ENCODE assay signal across 15 cellular contexts in the genomic region with DNA sequence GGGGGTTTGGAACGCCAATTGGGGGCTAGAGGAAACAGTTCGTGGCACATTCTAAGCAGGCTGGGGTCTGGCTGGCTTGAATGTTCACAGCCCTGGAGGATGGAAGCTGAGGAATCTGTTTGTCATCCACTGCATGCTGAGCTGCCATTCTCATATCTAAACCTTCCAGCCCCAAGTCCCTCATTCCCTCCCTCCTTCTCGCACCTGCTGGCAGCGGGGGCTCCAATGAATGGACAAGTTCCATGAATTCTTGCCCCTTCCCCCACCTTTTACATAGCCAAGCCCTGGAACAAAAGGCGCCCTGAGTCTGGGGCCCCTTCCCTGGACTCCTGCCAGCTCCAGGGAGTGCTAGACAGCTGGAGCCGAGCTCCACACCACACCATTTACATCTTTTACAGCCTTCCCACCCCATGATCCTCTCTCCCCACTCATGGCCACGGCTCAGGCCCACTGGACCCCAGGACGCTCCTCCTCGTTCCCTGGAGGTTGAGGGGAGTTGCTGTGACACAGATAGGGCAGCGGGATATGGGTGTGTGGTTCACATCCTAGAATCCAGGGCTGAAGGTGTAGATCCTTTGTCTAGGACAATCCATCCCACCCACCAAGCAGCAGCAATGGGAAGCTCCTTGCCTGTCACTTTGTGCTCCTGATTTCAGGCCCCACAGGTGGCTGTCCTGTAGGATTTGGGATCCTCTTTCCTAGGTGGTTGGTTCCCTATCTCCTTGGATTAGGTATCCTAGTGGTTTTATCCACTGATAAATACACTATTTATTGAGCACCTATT. TPM values are rescaled to one million over a fixed set of nuclear protein-coding genes. Genes with fewer than 3 reads are reported as not detected.
DNase-seq lines count a peak whose midpoint lies in the region; ATAC-seq, FAIRE-seq and TF ChIP-seq lines count a peak whose summit lies in the region.
"Had no signal": no experiment of that assay in that cellular context is flagged by ENCODE, and none has a peak within 500 bp of the region (broad histone marks: within the 10 kb centered on the region; RNA-seq: fewer than 3 reads in every experiment).

No MANE protein-coding gene starts in this region.

- H3K4me3 Mint-ChIP-seq in Caco-2 (ENCODE audit: unreplicated experiment) = no peak overlapping the region
- H3K4me3 Mint-ChIP-seq in T-helper 17 cell = peak overlapping the region; percentile 69

- H3K9ac ChIP-seq in HepG2 (ENCODE audit: insufficient read depth, low read depth, low read length) = no peak overlapping the region

- H3K27ac Mint-ChIP-seq in Caco-2 (ENCODE audit: unreplicated experiment) (peak overlapping the region; percentile 33), T-helper 17 cell (no peak overlapping the region)

- TF ChIP-seq POLR2A in HepG2 (IDR thresholded peaks at IDR 0.05; ENCODE audit: insufficient read depth in 1 of 2, low read depth in 2 of 2, low read length in 2 of 2) = no peak

- H3K36me3 Mint-ChIP-seq in Caco-2 (ENCODE audit: insufficient read depth, unreplicated experiment) (no peaks in the 10 kb centered on the region), T-helper 17 cell (ENCODE audit: low read depth) (no peaks in the 10 kb centered on the region)

- intact Hi-C loops in Caco-2 (cut with micrococcal nuclease; ENCODE audit: unreplicated experiment) (no loop called here), HepG2 (cut with micrococcal nuclease; ENCODE audit: unreplicated experiment) (no loop called here), psoas muscle (cut with DNase I) (no loop called here)

- peaks cover 8% of the 10 kb centered on the region for H3K4me1 ChIP-seq in Caco-2
- peaks cover 13% of the 10 kb centered on the region for H3K4me1 ChIP-seq in HepG2 (ENCODE audit: insufficient read depth, low read length)
- no peaks in the 10 kb centered on the region for H3K4me1 ChIP-seq in psoas muscle
- H3K4me1 ChIP-seq: gastroesophageal sphincter had no signal

- H3K36me3 ChIP-seq in Caco-2 (ENCODE audit: control insufficient read depth, insufficient read depth, low read length) = no peaks in the 10 kb centered on the region
- no peaks in the 10 kb centered on the region for H3K36me3 ChIP-seq in HepG2 (replicated peaks in 1 of 2; ENCODE audit: control insufficient read depth in 1 of 2, insufficient read depth in 2 of 2, low read length in 2 of 2)
- H3K36me3 ChIP-seq in psoas muscle (ENCODE audit: insufficient read depth in 1 of 2, low read depth in 1 of 2) = no peaks in the 10 kb centered on the region
- H3K36me3 ChIP-seq: gastroesophageal sphincter, ovary had no signal

- no peak for TF ChIP-seq RAD21 in HepG2 (CRISPR knock-in tag; IDR thresholded peaks at IDR 0.05)

- H3K4me2 ChIP-seq in HepG2 (ENCODE audit: low read depth, low read length) = no peak overlapping the region

- H3K4me1 Mint-ChIP-seq in Caco-2 (ENCODE audit: low read depth, unreplicated experiment) (peaks cover 19% of the 10 kb centered on the region), T-helper 17 cell (peaks cover 7% of the 10 kb centered on the region)

- no peak for FAIRE-seq in HepG2 (lab: Jason Lieb, UNC)

- no peak overlapping the region for H2AFZ ChIP-seq in HepG2 (ENCODE audit: low read length)

- in situ Hi-C loops in HepG2 (cut with HindIII; ENCODE audit: extremely low pct_ligation_motif_present, low pct_unique_long_range_greater_than_20kb) = no loop called here

- H3K27me3 Mint-ChIP-seq in Caco-2 (ENCODE audit: insufficient read depth, unreplicated experiment) (no peaks in the 10 kb centered on the region), T-helper 17 cell (peaks cover 24% of the 10 kb centered on the region)

- no peak overlapping the region for H3K27ac ChIP-seq in HepG2 (ENCODE audit: extremely low read length, insufficient read depth, low read length)
- no peak overlapping the region for H3K27ac ChIP-seq in psoas muscle
- H3K27ac ChIP-seq: gastroesophageal sphincter, ovary had no signal

- BruUV-seq in Caco-2 (replicated peaks; lab: Mats Ljungman, UMichigan) (no TSS peak), HepG2 (replicated peaks; lab: Mats Ljungman, UMichigan) (no TSS peak)

- TF ChIP-seq CTCF in Caco-2 (IDR thresholded peaks at IDR 0.05; ENCODE audit: insufficient read depth in 1 of 2, low read depth in 1 of 2, low read length in 1 of 2, severe bottlenecking in 1 of 2, unreplicated experiment in 1 of 2) (no peak), HepG2 (CRISPR knock-in tag; IDR thresholded peaks at IDR 0.05) (no peak), psoas muscle (IDR thresholded peaks at IDR 0.05) (no peak)

- H3K4me3 ChIP-seq in Caco-2 (ENCODE audit: low read depth, low read length) (no peak overlapping the region), HepG2 (replicated peaks in 1 of 3; ENCODE audit: insufficient read depth in 1 of 3, low read depth in 2 of 3, low read length in 3 of 3) (no peak overlapping the region), psoas muscle (no peak overlapping the region)
- H3K4me3 ChIP-seq: gastroesophageal sphincter, ovary had no signal

- H3K9me3 Mint-ChIP-seq in Caco-2 (ENCODE audit: unreplicated experiment) = no peaks in the 10 kb centered on the region

- POLR2A ChIA-PET in Caco-2 (lab: Charles Lee) (interaction anchor here (1.0 kb wide), 1 partner anchor 23 kb away, joined by 5 read pairs; no protein-coding TSS in a partner anchor), HepG2 (lab: Yijun Ruan, JAX) (no interaction called here)

- no peaks in the 10 kb centered on the region for H4K20me1 ChIP-seq in HepG2 (ENCODE audit: insufficient read depth, low read length)

- H3K9me3 ChIP-seq in Caco-2 = no peaks in the 10 kb centered on the region
- H3K9me3 ChIP-seq in T-helper 17 cell (ENCODE audit: control insufficient read depth, low read length, poor library complexity, severe bottlenecking) = no peaks in the 10 kb centered on the region
- H3K9me3 ChIP-seq in HepG2 (ENCODE audit: low read length) = no peaks in the 10 kb centered on the region
- no peaks in the 10 kb centered on the region for H3K9me3 ChIP-seq in psoas muscle
- H3K9me3 ChIP-seq: gastroesophageal sphincter, ovary had no signal

- CTCF ChIA-PET in Caco-2 (lab: Charles Lee) (no interaction called here), HepG2 (lab: Yijun Ruan, JAX; ENCODE audit: low intra/inter-chr PET ratio, low total read pairs) (no interaction called here)

- 16% methylated on average over 10 of the region's 10 CpGs for WGBS in HepG2 (ENCODE audit: low lambda C conversion rate)
- WGBS in psoas muscle, 3 donors = 16 to 18% (median 17%) methylated on average over 10 of the region's 10 CpGs

- TF ChIP-seq EP300 in HepG2 (IDR thresholded peaks at IDR 0.05; ENCODE audit: low read depth in 2 of 2, low read length in 2 of 2) (no peak), HepG2 (CRISPR knock-in tag; IDR thresholded peaks at IDR 0.05; ENCODE audit: borderline replicate concordance) (no peak)

- DNase-seq in Caco-2 (peak; percentile 27 to 54), NCI-H146 (lab: John Stamatoyannopoulos, UW) (peak; percentile 97), T-helper 17 cell (no peak), HepG2 (ENCODE audit: low spot score) (peak; percentile 26), psoas muscle (no peak)
- no peak for DNase-seq in activated CD4-positive, alpha-beta T cell treated with anti-CD3 and anti-CD28 coated beads, Interleukin-2, amount 50 U/mL, for 4 hours
- DNase-seq: amniotic stem cell; DND-41; effector memory CD4-positive, alpha-beta T cell; ovary; SIG-M5 had no signal

- no peaks in the 10 kb centered on the region for H3K79me2 ChIP-seq in HepG2 (ENCODE audit: insufficient read depth, low read length)

- ATAC-seq in T-helper 17 cell (no peak), HepG2 (peak; percentile 41; the same call in 1 of the 3 replicates), GM21529 (IDR thresholded peaks at IDR 0.05; ENCODE audit: unreplicated experiment) (no peak), psoas muscle (no peak), HG03378 (IDR thresholded peaks at IDR 0.05; ENCODE audit: unreplicated experiment) (no peak)
- ATAC-seq: gastroesophageal sphincter had no signal

- H3K27me3 ChIP-seq in Caco-2 (replicated peaks; ENCODE audit: control insufficient read depth, insufficient read depth, low read length) = no peaks in the 10 kb centered on the region
- H3K27me3 ChIP-seq in HepG2 (ENCODE audit: control insufficient read depth in 1 of 2, insufficient read depth in 2 of 2, low read length in 2 of 2) = peaks cover 0 to 4% of the 10 kb centered on the region in 2 experiments; a peak in 1 of 5 replicates
- peaks cover 0 to 5% (median 0%) of the 10 kb centered on the region in 3 donors for H3K27me3 ChIP-seq in psoas muscle (ENCODE audit: insufficient read depth in 3 of 3, low read length in 2 of 3)
- H3K27me3 ChIP-seq: ovary had no signal

RNA-seq across cellular contexts. Expression of a gene that starts 21.7 kb away (rescaled TPM):
- total RNA-seq in Caco-2 (2022) = 1.7 and 1.8 TPM in 2 replicates
- total RNA-seq in T-helper 17 cell = not detected
- not detected in 2 replicates for total RNA-seq in HepG2 (2016; rRNA removed; fragmentation: Illumina TruSeq; extraction: Trizol)
- not detected in 2 replicates for total RNA-seq in HepG2 (2016; cell fraction: cytosol; rRNA removed; fragmentation: Illumina TruSeq; extraction: Trizol; ENCODE audit: low read depth)
- total RNA-seq in HepG2 (2016; cell fraction: insoluble cytoplasmic fraction; rRNA removed; fragmentation: Illumina TruSeq; extraction: Trizol) = not detected in 2 replicates
- not detected in 2 replicates for total RNA-seq in HepG2 (2016; cell fraction: membrane; rRNA removed; fragmentation: Illumina TruSeq; extraction: Trizol)
- not detected in 2 replicates for total RNA-seq in HepG2 (2016; cell fraction: nucleus; rRNA removed; fragmentation: Illumina TruSeq; extraction: Trizol)
- polyA plus RNA-seq in HepG2 (2011; rRNA removed) = not detected in 2 replicates
- not detected in 2 replicates for polyA plus RNA-seq in HepG2 (2011; cell fraction: cytosol; rRNA removed)
- not detected in 2 replicates for polyA plus RNA-seq in HepG2 (2011; cell fraction: nucleus; rRNA removed)
- not detected in 2 replicates for polyA plus RNA-seq in HepG2 (2012)
- polyA plus RNA-seq in HepG2 (2016; cell fraction: cytosol; fragmentation: Illumina TruSeq; extraction: Trizol; ENCODE audit: low read depth) = not detected in 2 replicates
- not detected in 2 replicates for polyA plus RNA-seq in HepG2 (2016; cell fraction: insoluble cytoplasmic fraction; fragmentation: Illumina TruSeq; extraction: Trizol; ENCODE audit: low read depth)
- polyA plus RNA-seq in HepG2 (2016; cell fraction: membrane; fragmentation: Illumina TruSeq; extraction: Trizol; ENCODE audit: low read depth) = not detected in 2 replicates
- polyA plus RNA-seq in HepG2 (2016; cell fraction: nucleus; fragmentation: Illumina TruSeq; extraction: Trizol; ENCODE audit: insufficient read depth, low read depth) = not detected in 2 replicates
- not detected in 2 replicates for polyA minus RNA-seq in HepG2 (2011; rRNA and poly(A)+ RNA removed; ENCODE audit: low replicate concordance)
- polyA minus RNA-seq in HepG2 (2011; cell fraction: cytosol; rRNA and poly(A)+ RNA removed) = not detected in 2 replicates
- not detected in 2 replicates for polyA minus RNA-seq in HepG2 (2011; cell fraction: nucleus; rRNA and poly(A)+ RNA removed)
- not detected for total RNA-seq in psoas muscle
- not detected for polyA plus RNA-seq in psoas muscle
- total RNA-seq: gastroesophageal sphincter, liver had no signal
- polyA plus RNA-seq: liver had no signal

RNA-seq across cellular contexts. Expression of a gene that starts 23.8 kb away (rescaled TPM):
- total RNA-seq in Caco-2 (2022) = 72.8 and 82.1 TPM in 2 replicates
- 10 to 100 TPM; 63.0 to 75.0 TPM for total RNA-seq in T-helper 17 cell
- total RNA-seq in HepG2 (2016; rRNA removed; fragmentation: Illumina TruSeq; extraction: Trizol) = 20.4 and 47.5 TPM in 2 replicates
- total RNA-seq in HepG2 (2016; cell fraction: cytosol; rRNA removed; fragmentation: Illumina TruSeq; extraction: Trizol; ENCODE audit: low read depth) = 28.8 and 29.9 TPM in 2 replicates
- total RNA-seq in HepG2 (2016; cell fraction: insoluble cytoplasmic fraction; rRNA removed; fragmentation: Illumina TruSeq; extraction: Trizol) = 18.8 and 49.0 TPM in 2 replicates
- 37.8 and 42.0 TPM in 2 replicates for total RNA-seq in HepG2 (2016; cell fraction: membrane; rRNA removed; fragmentation: Illumina TruSeq; extraction: Trizol)
- 64.6 and 79.8 TPM in 2 replicates for total RNA-seq in HepG2 (2016; cell fraction: nucleus; rRNA removed; fragmentation: Illumina TruSeq; extraction: Trizol)
- polyA plus RNA-seq in HepG2 (2011; rRNA removed) = 50.5 and 54.8 TPM in 2 replicates
- polyA plus RNA-seq in HepG2 (2011; cell fraction: cytosol; rRNA removed) = 23.5 and 24.1 TPM in 2 replicates
- 367 and 381 TPM in 2 replicates for polyA plus RNA-seq in HepG2 (2011; cell fraction: nucleus; rRNA removed)
- 59.8 and 65.6 TPM in 2 replicates for polyA plus RNA-seq in HepG2 (2012)
- 15.6 and 18.9 TPM in 2 replicates for polyA plus RNA-seq in HepG2 (2016; cell fraction: cytosol; fragmentation: Illumina TruSeq; extraction: Trizol; ENCODE audit: low read depth)
- 17.4 and 22.9 TPM in 2 replicates for polyA plus RNA-seq in HepG2 (2016; cell fraction: insoluble cytoplasmic fraction; fragmentation: Illumina TruSeq; extraction: Trizol; ENCODE audit: low read depth)
- 25.5 and 30.1 TPM in 2 replicates for polyA plus RNA-seq in HepG2 (2016; cell fraction: membrane; fragmentation: Illumina TruSeq; extraction: Trizol; ENCODE audit: low read depth)
- 170 and 201 TPM in 2 replicates for polyA plus RNA-seq in HepG2 (2016; cell fraction: nucleus; fragmentation: Illumina TruSeq; extraction: Trizol; ENCODE audit: insufficient read depth, low read depth)
- polyA minus RNA-seq in HepG2 (2011; rRNA and poly(A)+ RNA removed; ENCODE audit: low replicate concordance) = 46.5 and 77.5 TPM in 2 replicates
- polyA minus RNA-seq in HepG2 (2011; cell fraction: cytosol; rRNA and poly(A)+ RNA removed) = 7.6 and 8.8 TPM in 2 replicates
- 135 and 152 TPM in 2 replicates for polyA minus RNA-seq in HepG2 (2011; cell fraction: nucleus; rRNA and poly(A)+ RNA removed)
- total RNA-seq in psoas muscle = 10 to 100 TPM; 11.6 to 26.2 (median 15.4) TPM
- polyA plus RNA-seq in psoas muscle = 10 to 100 TPM; 11.4 to 17.4 (median 15.3) TPM

Comparison
In these comparisons a context has a peak if more than half of its experiments do, and no peak if none do; other contexts are left out.
1. DNase-seq: peak in Caco-2 (2 of 2), NCI-H146 (single experiment) and HepG2 (single experiment); none in T-helper 17 cell (0 of 3), psoas muscle (0 of 2) and activated CD4-positive, alpha-beta T cell treated with anti-CD3 and anti-CD28 coated beads, Interleukin-2, amount 50 U/mL, for 4 hours (0 of 2).